ENCODE assay signal across 8 cellular contexts in the genomic region with DNA sequence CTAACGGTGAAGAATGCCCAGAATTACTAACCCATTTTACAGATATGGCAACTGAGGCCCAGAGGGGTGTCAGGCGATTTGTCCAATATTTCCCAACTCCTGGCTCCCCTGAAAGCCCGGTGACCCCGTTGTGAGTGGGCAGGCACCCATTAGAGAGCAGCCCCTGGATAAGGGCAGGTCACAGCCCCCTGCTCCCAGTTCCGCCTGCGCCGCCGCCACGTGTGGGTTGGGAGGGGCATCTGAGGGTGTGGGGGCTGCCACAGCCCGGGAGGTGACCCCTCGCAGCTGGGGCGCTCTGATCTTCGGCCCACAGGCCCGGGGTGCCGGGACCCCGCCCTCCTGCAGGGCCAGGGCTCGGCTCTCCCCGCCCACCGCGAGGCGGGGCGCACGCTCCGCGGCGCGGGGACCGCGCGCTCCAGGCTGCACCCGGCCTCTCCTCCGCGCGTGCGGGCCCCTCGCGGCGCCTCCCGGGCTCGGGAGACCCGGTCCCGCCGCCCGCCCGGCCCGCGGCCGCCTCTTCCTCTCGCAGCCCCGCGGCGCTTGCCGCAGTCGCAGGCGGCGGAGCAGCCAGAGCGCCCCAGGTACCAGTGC. TPM values are rescaled to one million over a fixed set of nuclear protein-coding genes. Genes with fewer than 3 reads are reported as not detected.
A peak's percentile ranks its signal among the peaks of the same experiment; 100 is the strongest.
DNase-seq lines count a peak whose midpoint lies in the region; ATAC-seq and TF ChIP-seq lines count a peak whose summit lies in the region.

Gene HTR6, plus strand, starts transcription at position 423 of the 591 bp plus-strand sequence. CDS start 879 bp downstream, outside the sequence.

- peak; percentile 89 for DNase-seq in GM10266 (ENCODE audit: extremely low spot score)
- DNase-seq in Peyer's patch, result no peak
- DNase-seq in dorsolateral prefrontal cortex, result no peak
- DNase-seq in retinal pigment epithelial cell (ENCODE audit: low read depth), result no peak
- no peak for DNase-seq in iPS-NIHi7 (ENCODE audit: extremely low spot score)
- DNase-seq in Kasumi-1 (lab: John Stamatoyannopoulos, UW), result no peak
- no peak for DNase-seq in medulla oblongata (ENCODE audit: extremely low spot score)

- ATAC-seq in GM18907 (IDR thresholded peaks at IDR 0.05; ENCODE audit: unreplicated experiment), result no peak

- intact Hi-C loops in dorsolateral prefrontal cortex (cut with DNase I), result loop anchor here (5.0 kb wide), 1 partner anchor 38 kb away; no protein-coding TSS in a partner anchor

- no peaks in the 10 kb centered on the region for H3K36me3 ChIP-seq in Peyer's patch

- no peaks in the 10 kb centered on the region for H3K9me3 ChIP-seq in Peyer's patch

- peaks cover 0 to 18% (median 9%) of the 10 kb centered on the region in 4 donors for H3K4me1 ChIP-seq in Peyer's patch

- H3K27me3 ChIP-seq in Peyer's patch (peaks cover 0 to 32% of the 10 kb centered on the region in 2 donors), dorsolateral prefrontal cortex (peaks cover 0 to 34% (median 17%) of the 10 kb centered on the region in 45 donors)

- TF ChIP-seq POLR2A in Peyer's patch (IDR thresholded peaks at IDR 0.05), result no peak

- TF ChIP-seq CTCF in GM10266 (IDR thresholded peaks at IDR 0.05; ENCODE audit: control insufficient read depth, insufficient read depth, low read depth, missing control alignments), result no peak
- TF ChIP-seq CTCF in Peyer's patch (IDR thresholded peaks at IDR 0.05), result no peak
- TF ChIP-seq CTCF in dorsolateral prefrontal cortex (IDR thresholded peaks at IDR 0.05 in 54 of 56, conservative IDR thresholded peaks at IDR 0.05 in 2 of 56; ENCODE audit: low read depth in 1 of 56, partially characterized antibody in 56 of 56), result no peak
- TF ChIP-seq CTCF in retinal pigment epithelial cell (conservative IDR thresholded peaks at IDR 0.05; ENCODE audit: low read depth, low read length), result no peak

- H3K4me3 ChIP-seq in Peyer's patch (peak within 1 kb of the TSS in 3 of 4 donors; percentile 42 to 49 (median 47)), dorsolateral prefrontal cortex (peak within 1 kb of the TSS in 56 of 59 donors; percentile 28 to 67 (median 48)), retinal pigment epithelial cell (ENCODE audit: low read length) (peak within 1 kb of the TSS; percentile 12)

- H3K27ac ChIP-seq in Peyer's patch (no peak within 1 kb of the TSS), dorsolateral prefrontal cortex (peak within 1 kb of the TSS in 30 of 59 donors; percentile 27 to 81 (median 57))

RNA-seq across cellular contexts. Expression of gene HTR6, which starts in this region (rescaled TPM):
- total RNA-seq in Peyer's patch (under 1 TPM in 1 of 4 donors, not detected in 3; 0.88 TPM), dorsolateral prefrontal cortex (1 to 10 TPM; 1.0 to 7.2 (median 3.3) TPM)

Comparison
In these comparisons a context has a peak if more than half of its experiments do, and no peak if none do; other contexts are left out.
1. H3K27ac ChIP-seq: peak in dorsolateral prefrontal cortex (30 of 59); none in Peyer's patch (0 of 4).
2. Peak in every context shown above with its lines, with median percentiles within 50 percentile points of each other: H3K4me3 ChIP-seq.